In the genomic region with DNA sequence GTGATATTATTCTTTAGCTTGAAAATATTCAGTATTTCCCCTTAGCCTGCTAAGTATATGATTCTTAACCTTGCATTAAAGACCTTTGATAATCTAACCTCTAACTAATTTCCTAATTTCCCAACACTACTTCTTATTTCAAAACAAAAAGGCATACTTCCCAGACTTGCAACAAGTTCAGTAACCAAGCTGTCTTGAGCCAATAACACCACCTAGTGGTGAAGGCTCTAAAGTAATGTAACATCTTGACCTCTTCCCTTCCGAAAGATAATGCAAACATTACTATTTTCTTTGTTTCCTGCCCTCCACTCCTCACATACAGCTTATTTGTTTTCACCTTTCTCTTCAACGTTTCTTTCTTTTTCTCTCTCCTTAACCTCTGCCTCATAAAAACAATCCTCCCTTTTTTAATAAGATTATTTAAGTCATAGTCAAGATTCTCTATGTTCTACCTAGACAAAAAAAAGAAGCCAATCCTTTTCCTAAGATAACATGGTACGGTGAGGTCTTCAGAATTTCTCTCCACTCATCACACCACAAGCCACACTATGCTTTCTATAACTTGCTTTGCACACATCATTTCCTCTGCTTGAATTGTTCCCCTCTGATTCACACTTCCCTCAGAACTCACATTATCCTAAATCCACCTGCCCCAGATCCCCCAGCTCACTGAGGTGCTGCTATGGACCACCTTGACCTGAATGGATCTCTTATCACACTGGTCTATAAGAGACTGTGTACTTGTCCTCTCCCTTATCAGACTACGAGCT, we compare ENCODE assay signal across 8 cellular contexts. TPM values are rescaled to one million over a fixed set of nuclear protein-coding genes. Genes with fewer than 3 reads are reported as not detected.
DNase-seq lines count a peak whose midpoint lies in the region; ATAC-seq and TF ChIP-seq lines count a peak whose summit lies in the region.

No MANE protein-coding gene starts in this region.

- no TSS peak for BruUV-seq in A673 (replicated peaks; lab: Mats Ljungman, UMichigan)

- TF ChIP-seq CTCF in A673 (conservative IDR thresholded peaks at IDR 0.05; ENCODE audit: low read depth, low read length) (peak; percentile 59), GM12865 (IDR thresholded peaks at IDR 0.05; ENCODE audit: insufficient read depth, low read depth, low read length, missing control alignments) (no peak), RWPE2 (IDR thresholded peaks at IDR 0.05; ENCODE audit: poor library complexity, severe bottlenecking) (peak; percentile 34), foreskin fibroblast (IDR thresholded peaks at IDR 0.05; ENCODE audit: low read depth, low read length) (no peak)

- intact Hi-C loops in A673 (cut with micrococcal nuclease; ENCODE audit: unreplicated experiment): loop anchor here (5.0 to 10.0 kb wide), 3 partner anchors 248 to 465 kb away; no protein-coding TSS in a partner anchor

- H3K27ac ChIP-seq in A673 (ENCODE audit: low read depth, low read length, poor library complexity, severe bottlenecking) (no peak overlapping the region), RWPE2 (ENCODE audit: poor library complexity, severe bottlenecking) (no peak overlapping the region)

- no peak for ATAC-seq in RWPE2 (ENCODE audit: low read depth)
- ATAC-seq in HG03045 (IDR thresholded peaks at IDR 0.05; ENCODE audit: unreplicated experiment): no peak
- no peak for ATAC-seq in GM21737 (IDR thresholded peaks at IDR 0.05; ENCODE audit: unreplicated experiment)

- CTCF ChIA-PET in A673 (lab: Charles Lee): no interaction called here

- H3K36me3 ChIP-seq in A673 (ENCODE audit: insufficient read depth, low read length, poor library complexity, severe bottlenecking): no peaks in the 10 kb centered on the region
- H3K36me3 ChIP-seq in RWPE2 (ENCODE audit: low read depth): peaks cover 18% of the 10 kb centered on the region

- H3K27me3 ChIP-seq in A673 (replicated peaks; ENCODE audit: insufficient read depth, low read depth, low read length, poor library complexity) (no peaks in the 10 kb centered on the region), RWPE2 (ENCODE audit: insufficient read depth, poor library complexity, severe bottlenecking) (no peaks in the 10 kb centered on the region)

- peak; percentile 73 for DNase-seq in A673 (ENCODE audit: low spot score)
- peak; percentile 12 for DNase-seq in GM12865 (ENCODE audit: low read depth)
- DNase-seq in RWPE2 (ENCODE audit: low spot score): no peak
- peak; percentile 17 to 64 for DNase-seq in foreskin fibroblast
- DNase-seq in activated naive CD4-positive, alpha-beta T cell treated with Interleukin-2 at 50 U/mL for 16 hours: no peak
- no peak for DNase-seq in stimulated activated CD4-positive, alpha-beta T cell treated with anti-CD3 and anti-CD28 coated beads, Interleukin-4, amount 100 ng/mL, for 24 hours

- peaks cover 10% of the 10 kb centered on the region for H3K9me3 ChIP-seq in A673 (ENCODE audit: low read depth, low read length, poor library complexity, severe bottlenecking)
- H3K9me3 ChIP-seq in RWPE2 (ENCODE audit: severe bottlenecking): no peaks in the 10 kb centered on the region

- H3K4me1 ChIP-seq in A673 (ENCODE audit: insufficient read depth, low read length, poor library complexity, severe bottlenecking) (peaks cover 12% of the 10 kb centered on the region), RWPE2 (ENCODE audit: insufficient read depth, poor library complexity, severe bottlenecking) (peaks cover 23% of the 10 kb centered on the region)

- POLR2A ChIA-PET in A673 (lab: Charles Lee; ENCODE audit: low non-redundant PET): no interaction called here

- H3K4me3 ChIP-seq in A673 (ENCODE audit: low read depth, low read length, poor library complexity, severe bottlenecking) (no peak overlapping the region), GM12865 (ENCODE audit: low read depth, low read length) (no peak overlapping the region), RWPE2 (ENCODE audit: severe bottlenecking) (no peak overlapping the region), foreskin fibroblast (ENCODE audit: low read depth in 1 of 2, low read length in 2 of 2) (no peak overlapping the region)

RNA-seq across cellular contexts. Expression of a gene that starts 3.5 kb away (rescaled TPM):
- total RNA-seq in A673 (2021): 99.3 and 107 TPM in 2 replicates

Comparison
In these comparisons a context has a peak if more than half of its experiments do, and no peak if none do; other contexts are left out.
1. DNase-seq: peak in A673 (single experiment), GM12865 (single experiment) and foreskin fibroblast (2 of 2); none in RWPE2 (single experiment), activated naive CD4-positive, alpha-beta T cell treated with Interleukin-2 at 50 U/mL for 16 hours (single experiment) and stimulated activated CD4-positive, alpha-beta T cell treated with anti-CD3 and anti-CD28 coated beads, Interleukin-4, amount 100 ng/mL, for 24 hours (single experiment).
2. CTCF ChIP-seq: peak in A673 (single experiment) and RWPE2 (single experiment); none in GM12865 (single experiment) and foreskin fibroblast (single experiment).